Comparison of ENCODE assay signal across 13 cellular contexts in genomic region chr2:209686417-209686816, GRCh38.
DNase-seq lines count a peak whose midpoint lies in the region; ATAC-seq and TF ChIP-seq lines count a peak whose summit lies in the region.
"Had no signal": no experiment of that assay in that cellular context is flagged by ENCODE, and none has a peak within 500 bp of the region (broad histone marks: within the 10 kb centered on the region; RNA-seq: fewer than 3 reads in every experiment).

No MANE protein-coding gene starts in this region.

- H2AFZ ChIP-seq in GM23248: no peak overlapping the region

- H3K79me2 ChIP-seq in GM23248 (ENCODE audit: insufficient read depth): no peaks in the 10 kb centered on the region

- no peak for ATAC-seq in Right ventricle myocardium superior (ENCODE audit: poor library complexity)

- in situ Hi-C loops in G401 (cut with HindIII; ENCODE audit: low sequenced_read_pairs): no loop called here
- in situ Hi-C loops in GM23248 (cut with MboI): no loop called here

- no peak for TF ChIP-seq CTCF in left ventricle myocardium inferior (IDR thresholded peaks at IDR 0.05; ENCODE audit: borderline replicate concordance)

- H3K36me3 ChIP-seq in left ventricle myocardium inferior (no peaks in the 10 kb centered on the region), GM23248 (ENCODE audit: low read depth) (no peaks in the 10 kb centered on the region)
- H3K36me3 ChIP-seq in effector memory CD4-positive, alpha-beta T cell (ENCODE audit: control insufficient read depth, insufficient read depth, low read length): no peaks in the 10 kb centered on the region

- H3K9ac ChIP-seq in GM23248: no peak overlapping the region

- WGBS in GM23248 (ENCODE audit: low coverage in 1 of 2, low lambda C conversion rate in 2 of 2, missing lambda C conversion rate in 2 of 2), 2 experiments: 40 to 46% methylated on average over 2 of the region's 2 CpGs

- peaks cover 23% of the 10 kb centered on the region for H3F3A ChIP-seq in GM23248 (ENCODE audit: insufficient read depth)

- H3K4me1 ChIP-seq in left ventricle myocardium inferior (peaks cover 23% of the 10 kb centered on the region), GM23248 (ENCODE audit: insufficient read depth) (peaks cover 34% of the 10 kb centered on the region)
- no peaks in the 10 kb centered on the region for H3K4me1 ChIP-seq in effector memory CD4-positive, alpha-beta T cell (ENCODE audit: control insufficient read depth, insufficient read depth, low read length, poor library complexity, severe bottlenecking)

- H3K9me2 ChIP-seq in GM23248 (ENCODE audit: insufficient read depth): no peaks in the 10 kb centered on the region

- intact Hi-C loops in left ventricle myocardium inferior (cut with micrococcal nuclease): no loop called here
- intact Hi-C loops in Right ventricle myocardium superior (cut with DNase I): no loop called here

- peak overlapping the region; percentile 78 for H3K27ac ChIP-seq in left ventricle myocardium inferior (replicated peaks)
- H3K27ac ChIP-seq in GM23248: no peak overlapping the region
- no peak overlapping the region for H3K27ac ChIP-seq in effector memory CD4-positive, alpha-beta T cell (ENCODE audit: insufficient read depth, low read length, poor library complexity, severe bottlenecking)

- H3K9me3 ChIP-seq in left ventricle myocardium inferior (replicated peaks) (no peaks in the 10 kb centered on the region), GM23248 (ENCODE audit: low read depth) (no peaks in the 10 kb centered on the region)
- H3K9me3 ChIP-seq in effector memory CD4-positive, alpha-beta T cell (ENCODE audit: control insufficient read depth, low read length): no peaks in the 10 kb centered on the region

- no peaks in the 10 kb centered on the region for H4K20me1 ChIP-seq in GM23248 (ENCODE audit: insufficient read depth)

- DNase-seq in left ventricle myocardium inferior (no peak), Right ventricle myocardium superior (no peak), G401 (ENCODE audit: low spot score) (peak; percentile 39), GM23248 (no peak)
- DNase-seq in effector memory CD4-positive, alpha-beta T cell: no peak
- no peak for DNase-seq in stimulated activated CD4-positive, alpha-beta T cell treated with anti-CD3 and anti-CD28 coated beads, Interleukin-12 subunit alpha, Interleukin-12 subunit beta, amount 100 ng/mL, for 4 hours
- DNase-seq: Calu3; CD4-positive, alpha-beta memory T cell; COR-L47; DMS53; DMS79 treated with DMSO at 0.1 percent for 48 hours; H7; HCEC 1CT had no signal

- H3K27me3 ChIP-seq in left ventricle myocardium inferior (ENCODE audit: low read depth) (no peaks in the 10 kb centered on the region), GM23248 (replicated peaks; ENCODE audit: insufficient read depth) (no peaks in the 10 kb centered on the region)
- no peaks in the 10 kb centered on the region for H3K27me3 ChIP-seq in effector memory CD4-positive, alpha-beta T cell (replicated peaks; ENCODE audit: control insufficient read depth, insufficient read depth, low read length, poor library complexity, severe bottlenecking)

- no peak overlapping the region for H3K4me3 ChIP-seq in left ventricle myocardium inferior
- no peak overlapping the region for H3K4me3 ChIP-seq in GM23248
- H3K4me3 ChIP-seq in effector memory CD4-positive, alpha-beta T cell (ENCODE audit: insufficient read depth, low read depth, low read length, poor library complexity, severe bottlenecking): no peak overlapping the region

- peak overlapping the region; percentile 33 for H3K4me2 ChIP-seq in GM23248 (ENCODE audit: unreplicated experiment)
